ENCODE assay signal across 2 cellular contexts in the genomic region with DNA sequence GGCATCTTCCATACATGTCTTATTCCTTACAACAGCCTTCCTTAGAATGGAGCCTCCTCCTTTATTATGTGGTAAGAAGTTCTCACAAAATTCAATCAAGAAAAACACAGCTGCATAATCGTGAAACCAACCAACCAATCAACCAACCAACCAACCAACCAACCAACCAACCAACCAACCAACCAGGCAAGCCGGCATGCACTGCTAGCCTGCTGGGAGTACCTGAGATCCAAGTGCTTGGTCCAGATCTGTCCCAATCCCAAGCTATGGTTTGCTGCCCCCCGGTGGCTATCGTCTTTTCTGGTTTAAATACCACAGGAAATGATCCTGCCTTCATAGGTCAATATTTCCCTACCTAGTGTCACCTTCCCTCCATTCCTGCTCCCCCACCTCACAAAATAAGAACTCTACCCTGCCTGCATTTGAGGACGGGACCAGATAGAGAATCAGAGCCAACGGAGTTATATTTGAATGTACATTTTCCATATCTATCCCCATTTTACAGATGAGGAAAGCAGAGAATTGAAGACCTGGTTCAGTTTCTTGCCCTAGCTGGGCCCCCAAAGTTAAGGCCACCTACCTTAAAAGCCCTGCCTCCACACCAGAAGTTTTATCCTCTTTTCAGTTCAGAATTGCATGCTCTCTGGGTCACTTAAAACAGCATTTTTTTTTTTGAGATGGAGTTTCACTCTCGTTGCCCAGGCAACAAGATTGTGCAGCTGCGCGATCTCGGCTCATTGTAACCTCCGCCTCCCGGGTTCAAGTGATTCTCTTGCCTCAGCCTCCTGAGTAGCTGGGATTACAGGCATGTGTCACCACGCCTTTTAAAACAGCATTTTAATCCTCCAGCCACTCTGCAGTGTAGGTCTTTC.
TF ChIP-seq lines count a peak whose summit lies in the region.

No MANE protein-coding gene starts in this region.

TF ChIP-seq in WTC11, 78 proteins besides CTCF, POLR2A, EP300 and RAD21:
- TF ChIP-seq STAT6 (CRISPR knock-in tag; conservative IDR thresholded peaks at IDR 0.05; ENCODE audit: low read depth) (no peak), FOXK1 (CRISPR knock-in tag; IDR thresholded peaks at IDR 0.05) (no peak)

TF ChIP-seq in H1, 55 proteins besides CTCF, POLR2A, EP300 and RAD21:
- TF ChIP-seq KDM5A (IDR thresholded peaks at IDR 0.05; ENCODE audit: low read length) (no peak), SIX5 (IDR thresholded peaks at IDR 0.05; ENCODE audit: low read depth, low read length) (no peak), NANOG (IDR thresholded peaks at IDR 0.05; ENCODE audit: insufficient read depth, low read depth, low read length, poor library complexity, severe bottlenecking) (no peak), BCL11A (IDR thresholded peaks at IDR 0.05; ENCODE audit: low read depth in 2 of 2, low read length in 2 of 2) (no peak), KDM1A (IDR thresholded peaks at IDR 0.05; ENCODE audit: borderline replicate concordance, low read length) (no peak), TEAD4 (IDR thresholded peaks at IDR 0.05; ENCODE audit: low read depth, low read length) (no peak), CREB1 (IDR thresholded peaks at IDR 0.05) (no peak), TAF1 (IDR thresholded peaks at IDR 0.05; ENCODE audit: low read depth, low read length) (no peak), GABPA (IDR thresholded peaks at IDR 0.05; ENCODE audit: borderline replicate concordance, insufficient read depth, low read length) (no peak), TBP (IDR thresholded peaks at IDR 0.05; ENCODE audit: low read depth, low read length) (no peak), JUN (IDR thresholded peaks at IDR 0.05; ENCODE audit: low read depth, low read length) (no peak), RBBP5 (IDR thresholded peaks at IDR 0.05; ENCODE audit: borderline replicate concordance, low read depth, low read length) (no peak), SUZ12 (IDR thresholded peaks at IDR 0.05; ENCODE audit: low read length) (no peak), EGR1 (IDR thresholded peaks at IDR 0.05; ENCODE audit: borderline replicate concordance, low read depth, low read length) (no peak), POLR2AphosphoS5 (IDR thresholded peaks at IDR 0.05; ENCODE audit: low read depth, low read length) (no peak), HDAC2 (IDR thresholded peaks at IDR 0.05; ENCODE audit: borderline replicate concordance in 1 of 2, low read depth in 2 of 2, low read length in 2 of 2) (no peak), GTF2F1 (IDR thresholded peaks at IDR 0.05; ENCODE audit: borderline replicate concordance, low read depth, low read length) (no peak), E2F6 (IDR thresholded peaks at IDR 0.05) (no peak)
